In genomic region chr5:3836528-3836927, GRCh38 we compare ENCODE assay signal across 23 cellular contexts.
"Had no signal": no experiment of that assay in that cellular context is flagged by ENCODE, and none has a peak within 500 bp of the region (broad histone marks: within the 10 kb centered on the region; RNA-seq: fewer than 3 reads in every experiment).

No MANE protein-coding gene starts in this region.

- H3K4me1 ChIP-seq: gastroesophageal sphincter, heart left ventricle, left lung, pancreas, right lobe of liver, tibial nerve, upper lobe of right lung, vagina had no signal

- FAIRE-seq: endothelial cell of umbilical vein, pancreas, small intestine had no signal

- DNase-seq: dermis blood vessel endothelial cell; effector memory CD4-positive, alpha-beta T cell; foreskin fibroblast; heart left ventricle; left cardiac atrium; left lung; mucosa of descending colon; naive B cell; pancreas; right lobe of liver; small intestine; stimulated activated CD4-positive, alpha-beta T cell treated with anti-CD3 and anti-CD28 coated beads, Interleukin-15, amount 100 ng/mL, for 24 hours; stimulated activated CD4-positive, alpha-beta T cell treated with anti-CD3 and anti-CD28 coated beads, Interleukin-2, amount 100 ng/mL, for 48 hours; stimulated activated naive B cell treated with anti-CD40 and anti-IgM and Interleukin-4, amounts not matched to agents 10 μg/mL and 1 μg/mL and 100 μg/mL, for 72 hours; upper lobe of right lung had no signal

- H3K27ac ChIP-seq: coronary artery, gastroesophageal sphincter, heart left ventricle, hepatocyte, left lung, neutrophil, pancreas, right lobe of liver, thoracic aorta, tibial nerve, upper lobe of right lung, vagina had no signal

- H3K79me2 ChIP-seq: hepatocyte had no signal

- H3K4me2 ChIP-seq: hepatocyte had no signal

- H3K27me3 ChIP-seq: heart left ventricle, hepatocyte, left lung, neutrophil, right lobe of liver, tibial nerve, upper lobe of right lung, vagina had no signal

- H2AFZ ChIP-seq: hepatocyte had no signal

- H3K4me3 ChIP-seq: coronary artery, gastroesophageal sphincter, heart left ventricle, hepatocyte, left lung, mucosa of descending colon, pancreas, right lobe of liver, thoracic aorta, tibial nerve, upper lobe of right lung, vagina had no signal

- H3K36me3 ChIP-seq: gastroesophageal sphincter, heart left ventricle, left lung, neutrophil, pancreas, right lobe of liver, thoracic aorta, tibial nerve, upper lobe of right lung, vagina had no signal

- H3K9me3 ChIP-seq: gastroesophageal sphincter, heart left ventricle, left lung, neutrophil, pancreas, right lobe of liver, thoracic aorta, tibial nerve, upper lobe of right lung, vagina had no signal
